Comparison of ENCODE assay signal across 1 cellular context in the genomic region with DNA sequence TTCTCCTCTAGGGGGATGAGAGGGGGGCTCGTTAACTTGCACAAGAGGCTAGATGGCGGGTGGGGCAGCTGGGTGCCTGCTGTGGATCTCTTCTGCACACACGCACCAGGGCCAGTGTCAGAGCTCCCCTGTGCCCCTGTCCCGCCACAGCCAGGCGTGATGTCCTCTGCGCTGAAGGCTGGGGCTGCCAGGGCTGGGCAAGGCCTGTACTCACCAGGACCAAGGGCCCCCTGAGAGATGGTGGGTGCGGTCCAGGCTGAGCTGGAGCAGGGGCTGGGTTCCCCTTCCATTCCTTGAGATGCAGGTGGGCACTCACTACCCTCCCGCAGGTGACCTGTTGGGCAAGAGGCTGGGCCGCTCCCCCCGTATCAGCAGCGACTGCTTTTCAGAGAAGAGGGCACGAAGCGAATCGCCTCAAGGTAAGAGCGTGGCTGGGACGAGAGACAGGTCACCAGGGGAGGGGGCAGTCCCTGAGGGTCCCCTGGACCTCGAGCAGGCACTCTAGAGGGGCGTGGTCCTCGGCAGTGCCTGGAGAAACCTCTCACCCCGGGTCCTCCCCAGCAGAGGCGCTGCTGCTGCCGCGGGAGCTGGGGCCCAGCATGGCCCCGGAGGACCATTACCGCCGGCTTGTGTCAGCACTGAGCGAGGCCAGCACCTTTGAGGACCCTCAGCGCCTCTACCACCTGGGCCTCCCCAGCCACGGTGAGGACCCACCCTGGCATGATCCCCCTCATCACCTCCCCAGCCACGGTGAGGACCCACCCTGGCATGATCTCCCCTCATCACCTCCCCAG.
TF ChIP-seq lines count a peak whose summit lies in the region.

No MANE protein-coding gene starts in this region.

TF ChIP-seq in H1, 55 proteins besides CTCF, POLR2A, EP300 and RAD21:
- TF ChIP-seq, protein P1, sequence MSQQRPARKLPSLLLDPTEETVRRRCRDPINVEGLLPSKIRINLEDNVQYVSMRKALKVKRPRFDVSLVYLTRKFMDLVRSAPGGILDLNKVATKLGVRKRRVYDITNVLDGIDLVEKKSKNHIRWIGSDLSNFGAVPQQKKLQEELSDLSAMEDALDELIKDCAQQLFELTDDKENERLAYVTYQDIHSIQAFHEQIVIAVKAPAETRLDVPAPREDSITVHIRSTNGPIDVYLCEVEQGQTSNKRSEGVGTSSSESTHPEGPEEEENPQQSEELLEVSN (IDR thresholded peaks at IDR 0.05), result peak; percentile 50
- TF ChIP-seq, protein P2, sequence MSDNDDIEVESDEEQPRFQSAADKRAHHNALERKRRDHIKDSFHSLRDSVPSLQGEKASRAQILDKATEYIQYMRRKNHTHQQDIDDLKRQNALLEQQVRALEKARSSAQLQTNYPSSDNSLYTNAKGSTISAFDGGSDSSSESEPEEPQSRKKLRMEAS (IDR thresholded peaks at IDR 0.05), result peak; percentile 45; the same call in 1 of the 2 replicates
- no peak for TF ChIP-seq SRF (IDR thresholded peaks at IDR 0.05; ENCODE audit: low read depth, low read length)
